Comparison of ENCODE assay signal across 1 cellular context in genomic region chr3:48696156-48696555, GRCh38.
A peak's percentile ranks its signal among the peaks of the same experiment; 100 is the strongest.
TF ChIP-seq lines count a peak whose summit lies in the region.

No MANE protein-coding gene starts in this region.

TF ChIP-seq in HepG2, 621 proteins besides CTCF, POLR2A, EP300 and RAD21:
- TF ChIP-seq ZNF878 (CRISPR knock-in tag; IDR thresholded peaks at IDR 0.05) (no peak), ZSCAN21 (CRISPR knock-in tag; IDR thresholded peaks at IDR 0.05; ENCODE audit: borderline replicate concordance) (no peak), ZIK1 (CRISPR knock-in tag; IDR thresholded peaks at IDR 0.05; ENCODE audit: borderline replicate concordance, low read depth) (no peak), POLR2G (IDR thresholded peaks at IDR 0.05; ENCODE audit: low read depth, low read length) (peak; percentile 9; the same call in 1 of the 2 replicates)
